Comparison of ENCODE assay signal across 1 cellular context in the genomic region with DNA sequence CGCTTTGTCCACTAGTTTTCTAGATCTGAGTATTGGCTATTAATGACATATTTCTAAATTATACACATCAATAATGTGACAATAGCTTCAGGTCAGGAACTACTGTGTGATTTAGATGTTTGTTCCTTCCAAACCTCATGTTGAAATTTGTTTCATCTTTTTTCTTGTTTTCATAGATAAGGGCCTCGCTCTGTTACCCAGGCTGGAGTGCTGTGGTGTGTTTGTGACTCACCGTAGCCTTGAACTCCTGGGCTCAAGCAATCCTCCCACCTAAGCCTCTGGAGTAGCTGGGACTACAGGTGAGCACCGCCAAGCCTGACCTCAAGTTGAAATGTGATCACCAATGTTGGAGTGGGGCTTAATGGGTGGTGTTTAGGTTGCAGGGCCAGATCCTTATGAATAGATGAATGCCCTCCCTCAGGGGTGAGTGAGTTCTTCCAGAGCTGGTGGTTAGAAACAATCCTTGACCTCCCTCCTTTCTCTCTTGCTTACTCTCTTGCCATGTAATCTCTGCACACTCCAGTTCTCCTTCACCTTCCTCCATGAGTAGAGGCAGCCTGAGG.
TF ChIP-seq lines count a peak whose summit lies in the region.

No MANE protein-coding gene starts in this region.

TF ChIP-seq in HepG2, 621 proteins besides CTCF, POLR2A, EP300 and RAD21 (continued from another document and continues in another):
- TF ChIP-seq, protein P1, sequence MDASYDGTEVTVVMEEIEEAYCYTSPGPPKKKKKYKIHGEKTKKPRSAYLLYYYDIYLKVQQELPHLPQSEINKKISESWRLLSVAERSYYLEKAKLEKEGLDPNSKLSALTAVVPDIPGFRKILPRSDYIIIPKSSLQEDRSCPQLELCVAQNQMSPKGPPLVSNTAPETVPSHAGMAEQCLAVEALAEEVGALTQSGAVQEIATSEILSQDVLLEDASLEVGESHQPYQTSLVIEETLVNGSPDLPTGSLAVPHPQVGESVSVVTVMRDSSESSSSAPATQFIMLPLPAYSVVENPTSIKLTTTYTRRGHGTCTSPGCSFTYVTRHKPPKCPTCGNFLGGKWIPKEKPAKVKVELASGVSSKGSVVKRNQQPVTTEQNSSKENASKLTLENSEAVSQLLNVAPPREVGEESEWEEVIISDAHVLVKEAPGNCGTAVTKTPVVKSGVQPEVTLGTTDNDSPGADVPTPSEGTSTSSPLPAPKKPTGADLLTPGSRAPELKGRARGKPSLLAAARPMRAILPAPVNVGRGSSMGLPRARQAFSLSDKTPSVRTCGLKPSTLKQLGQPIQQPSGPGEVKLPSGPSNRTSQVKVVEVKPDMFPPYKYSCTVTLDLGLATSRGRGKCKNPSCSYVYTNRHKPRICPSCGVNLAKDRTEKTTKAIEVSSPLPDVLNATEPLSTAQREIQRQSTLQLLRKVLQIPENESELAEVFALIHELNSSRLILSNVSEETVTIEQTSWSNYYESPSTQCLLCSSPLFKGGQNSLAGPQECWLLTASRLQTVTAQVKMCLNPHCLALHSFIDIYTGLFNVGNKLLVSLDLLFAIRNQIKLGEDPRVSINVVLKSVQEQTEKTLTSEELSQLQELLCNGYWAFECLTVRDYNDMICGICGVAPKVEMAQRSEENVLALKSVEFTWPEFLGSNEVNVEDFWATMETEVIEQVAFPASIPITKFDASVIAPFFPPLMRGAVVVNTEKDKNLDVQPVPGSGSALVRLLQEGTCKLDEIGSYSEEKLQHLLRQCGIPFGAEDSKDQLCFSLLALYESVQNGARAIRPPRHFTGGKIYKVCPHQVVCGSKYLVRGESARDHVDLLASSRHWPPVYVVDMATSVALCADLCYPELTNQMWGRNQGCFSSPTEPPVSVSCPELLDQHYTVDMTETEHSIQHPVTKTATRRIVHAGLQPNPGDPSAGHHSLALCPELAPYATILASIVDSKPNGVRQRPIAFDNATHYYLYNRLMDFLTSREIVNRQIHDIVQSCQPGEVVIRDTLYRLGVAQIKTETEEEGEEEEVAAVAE (CRISPR knock-in tag; IDR thresholded peaks at IDR 0.05; ENCODE audit: borderline replicate concordance) = peak; percentile 25; the same call in 1 of the 2 replicates
- TF ChIP-seq, protein P2, sequence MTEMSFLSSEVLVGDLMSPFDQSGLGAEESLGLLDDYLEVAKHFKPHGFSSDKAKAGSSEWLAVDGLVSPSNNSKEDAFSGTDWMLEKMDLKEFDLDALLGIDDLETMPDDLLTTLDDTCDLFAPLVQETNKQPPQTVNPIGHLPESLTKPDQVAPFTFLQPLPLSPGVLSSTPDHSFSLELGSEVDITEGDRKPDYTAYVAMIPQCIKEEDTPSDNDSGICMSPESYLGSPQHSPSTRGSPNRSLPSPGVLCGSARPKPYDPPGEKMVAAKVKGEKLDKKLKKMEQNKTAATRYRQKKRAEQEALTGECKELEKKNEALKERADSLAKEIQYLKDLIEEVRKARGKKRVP (CRISPR knock-in tag; IDR thresholded peaks at IDR 0.05) = peak in 1 of 2 experiments; percentile 65; a peak in 1 of 4 replicates
- TF ChIP-seq ATF7-NPFF (CRISPR knock-in tag; IDR thresholded peaks at IDR 0.05; ENCODE audit: low read depth) = no peak
- TF ChIP-seq ZBTB43 (CRISPR knock-in tag; conservative IDR thresholded peaks at IDR 0.05) = no peak
- TF ChIP-seq NR3C1 (CRISPR knock-in tag; IDR thresholded peaks at IDR 0.05) = no peak
- TF ChIP-seq, protein P3, sequence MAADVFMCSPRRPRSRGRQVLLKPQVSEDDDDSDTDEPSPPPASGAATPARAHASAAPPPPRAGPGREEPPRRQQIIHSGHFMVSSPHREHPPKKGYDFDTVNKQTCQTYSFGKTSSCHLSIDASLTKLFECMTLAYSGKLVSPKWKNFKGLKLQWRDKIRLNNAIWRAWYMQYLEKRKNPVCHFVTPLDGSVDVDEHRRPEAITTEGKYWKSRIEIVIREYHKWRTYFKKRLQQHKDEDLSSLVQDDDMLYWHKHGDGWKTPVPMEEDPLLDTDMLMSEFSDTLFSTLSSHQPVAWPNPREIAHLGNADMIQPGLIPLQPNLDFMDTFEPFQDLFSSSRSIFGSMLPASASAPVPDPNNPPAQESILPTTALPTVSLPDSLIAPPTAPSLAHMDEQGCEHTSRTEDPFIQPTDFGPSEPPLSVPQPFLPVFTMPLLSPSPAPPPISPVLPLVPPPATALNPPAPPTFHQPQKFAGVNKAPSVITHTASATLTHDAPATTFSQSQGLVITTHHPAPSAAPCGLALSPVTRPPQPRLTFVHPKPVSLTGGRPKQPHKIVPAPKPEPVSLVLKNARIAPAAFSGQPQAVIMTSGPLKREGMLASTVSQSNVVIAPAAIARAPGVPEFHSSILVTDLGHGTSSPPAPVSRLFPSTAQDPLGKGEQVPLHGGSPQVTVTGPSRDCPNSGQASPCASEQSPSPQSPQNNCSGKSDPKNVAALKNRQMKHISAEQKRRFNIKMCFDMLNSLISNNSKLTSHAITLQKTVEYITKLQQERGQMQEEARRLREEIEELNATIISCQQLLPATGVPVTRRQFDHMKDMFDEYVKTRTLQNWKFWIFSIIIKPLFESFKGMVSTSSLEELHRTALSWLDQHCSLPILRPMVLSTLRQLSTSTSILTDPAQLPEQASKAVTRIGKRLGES (CRISPR knock-in tag; IDR thresholded peaks at IDR 0.05; ENCODE audit: borderline replicate concordance) = no peak
- no peak for TF ChIP-seq MXD4 (CRISPR knock-in tag; IDR thresholded peaks at IDR 0.05)
- TF ChIP-seq ZNF768 (CRISPR knock-in tag; IDR thresholded peaks at IDR 0.05) = no peak
- TF ChIP-seq, protein P4, sequence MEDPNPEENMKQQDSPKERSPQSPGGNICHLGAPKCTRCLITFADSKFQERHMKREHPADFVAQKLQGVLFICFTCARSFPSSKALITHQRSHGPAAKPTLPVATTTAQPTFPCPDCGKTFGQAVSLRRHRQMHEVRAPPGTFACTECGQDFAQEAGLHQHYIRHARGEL (CRISPR knock-in tag; IDR thresholded peaks at IDR 0.05) = no peak
- TF ChIP-seq ZNF589 (CRISPR knock-in tag; conservative IDR thresholded peaks at IDR 0.05) = no peak
- TF ChIP-seq ZNF225 (CRISPR knock-in tag; IDR thresholded peaks at IDR 0.05) = no peak
- TF ChIP-seq ZMYM4 (CRISPR knock-in tag; IDR thresholded peaks at IDR 0.05) = peak; percentile 72
- no peak for TF ChIP-seq REL (CRISPR knock-in tag; conservative IDR thresholded peaks at IDR 0.05)
- peak; percentile 92 for TF ChIP-seq SOX5 (CRISPR knock-in tag; IDR thresholded peaks at IDR 0.05; ENCODE audit: borderline replicate concordance)
- TF ChIP-seq ZNF878 (CRISPR knock-in tag; IDR thresholded peaks at IDR 0.05) = no peak
- TF ChIP-seq RAD51 (IDR thresholded peaks at IDR 0.05; ENCODE audit: borderline replicate concordance) = no peak
- no peak for TF ChIP-seq SYNCRIP (IDR thresholded peaks at IDR 0.05; ENCODE audit: insufficient read depth, low read depth, low read length)
- no peak for TF ChIP-seq NBN (conservative IDR thresholded peaks at IDR 0.05)
- TF ChIP-seq KMT2A (CRISPR knock-in tag; IDR thresholded peaks at IDR 0.05) = peak; percentile 13; the same call in 1 of the 2 replicates
- TF ChIP-seq ZNF207 (IDR thresholded peaks at IDR 0.05; ENCODE audit: borderline replicate concordance) = no peak
- TF ChIP-seq SNAI1 (CRISPR knock-in tag; IDR thresholded peaks at IDR 0.05; ENCODE audit: borderline replicate concordance) = no peak
- no peak for TF ChIP-seq PTBP1 (IDR thresholded peaks at IDR 0.05; ENCODE audit: low read depth, low read length, poor library complexity, severe bottlenecking)
- no peak for TF ChIP-seq ZBTB38 (CRISPR knock-in tag; IDR thresholded peaks at IDR 0.05)
- no peak for TF ChIP-seq ZNF441 (CRISPR knock-in tag; IDR thresholded peaks at IDR 0.05; ENCODE audit: borderline replicate concordance)
- peak; percentile 55; the same call in 1 of the 2 replicates for TF ChIP-seq HOXA5 (CRISPR knock-in tag; IDR thresholded peaks at IDR 0.05)
- 0 out of 2 replicates have a peak, but pooled peaks have one; percentile 7 for TF ChIP-seq KDM1A (CRISPR knock-in tag; IDR thresholded peaks at IDR 0.05)
- TF ChIP-seq ZNF24 (IDR thresholded peaks at IDR 0.05) = no peak
- no peak for TF ChIP-seq EZH2 (conservative IDR thresholded peaks at IDR 0.05; ENCODE audit: low read depth, low read length)
- TF ChIP-seq, protein P5, sequence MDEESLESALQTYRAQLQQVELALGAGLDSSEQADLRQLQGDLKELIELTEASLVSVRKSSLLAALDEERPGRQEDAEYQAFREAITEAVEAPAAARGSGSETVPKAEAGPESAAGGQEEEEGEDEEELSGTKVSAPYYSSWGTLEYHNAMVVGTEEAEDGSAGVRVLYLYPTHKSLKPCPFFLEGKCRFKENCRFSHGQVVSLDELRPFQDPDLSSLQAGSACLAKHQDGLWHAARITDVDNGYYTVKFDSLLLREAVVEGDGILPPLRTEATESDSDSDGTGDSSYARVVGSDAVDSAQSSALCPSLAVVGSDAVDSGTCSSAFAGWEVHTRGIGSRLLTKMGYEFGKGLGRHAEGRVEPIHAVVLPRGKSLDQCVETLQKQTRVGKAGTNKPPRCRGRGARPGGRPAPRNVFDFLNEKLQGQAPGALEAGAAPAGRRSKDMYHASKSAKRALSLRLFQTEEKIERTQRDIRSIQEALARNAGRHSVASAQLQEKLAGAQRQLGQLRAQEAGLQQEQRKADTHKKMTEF (CRISPR knock-in tag; IDR thresholded peaks at IDR 0.05) = peak; percentile 82
- TF ChIP-seq ZNF564 (CRISPR knock-in tag; IDR thresholded peaks at IDR 0.05) = no peak
- no peak for TF ChIP-seq ETV6 (CRISPR knock-in tag; conservative IDR thresholded peaks at IDR 0.05)
- peak; percentile 74 for TF ChIP-seq HMG20B (CRISPR knock-in tag; conservative IDR thresholded peaks at IDR 0.05)
- no peak for TF ChIP-seq CBFB (CRISPR knock-in tag; IDR thresholded peaks at IDR 0.05)
- TF ChIP-seq NONO (IDR thresholded peaks at IDR 0.05) = no peak
- no peak for TF ChIP-seq NONO (CRISPR knock-in tag; conservative IDR thresholded peaks at IDR 0.05)
- TF ChIP-seq ZNF383 (CRISPR knock-in tag; IDR thresholded peaks at IDR 0.05; ENCODE audit: borderline replicate concordance) = no peak
- TF ChIP-seq ZSCAN12 (CRISPR knock-in tag; IDR thresholded peaks at IDR 0.05) = no peak
- TF ChIP-seq ZFX (CRISPR knock-in tag; IDR thresholded peaks at IDR 0.05; ENCODE audit: low read depth) = peak; percentile 57; the same call in 1 of the 2 replicates
- no peak for TF ChIP-seq ZNF512B (CRISPR knock-in tag; IDR thresholded peaks at IDR 0.05; ENCODE audit: borderline replicate concordance)
- TF ChIP-seq ZNF503 (CRISPR knock-in tag; IDR thresholded peaks at IDR 0.05) = peak; percentile 61; the same call in 1 of the 2 replicates
- TF ChIP-seq CSRNP1 (CRISPR knock-in tag; IDR thresholded peaks at IDR 0.05) = no peak
- no peak for TF ChIP-seq ZNF598 (CRISPR knock-in tag; IDR thresholded peaks at IDR 0.05; ENCODE audit: borderline replicate concordance)
- TF ChIP-seq ZNF121 (CRISPR knock-in tag; IDR thresholded peaks at IDR 0.05) = no peak
